ENCODE assay signal across 9 cellular contexts in genomic region chr2:191247381-191248057, GRCh38. TPM values are rescaled to one million over a fixed set of nuclear protein-coding genes. Genes with fewer than 3 reads are reported as not detected.
A peak's percentile ranks its signal among the peaks of the same experiment; 100 is the strongest.
DNase-seq lines count a peak whose midpoint lies in the region; ATAC-seq and TF ChIP-seq lines count a peak whose summit lies in the region.
"Had no signal": no experiment of that assay in that cellular context is flagged by ENCODE, and none has a peak within 500 bp of the region (broad histone marks: within the 10 kb centered on the region; RNA-seq: fewer than 3 reads in every experiment).

No MANE protein-coding gene starts in this region.

- H3K36me3 Mint-ChIP-seq in activated CD4-positive, alpha-beta memory T cell treated with anti-CD3 and anti-CD28 coated beads, Interleukin-2, amount 10 ng/mL, durations not matched to agents 7 days and 5 days (ENCODE audit: low read depth), result peaks cover 2% of the 10 kb centered on the region
- H3K36me3 Mint-ChIP-seq: memory B cell had no signal

- peaks cover 42% of the 10 kb centered on the region for H3K27me3 Mint-ChIP-seq in activated CD4-positive, alpha-beta memory T cell treated with anti-CD3 and anti-CD28 coated beads, Interleukin-2, amount 10 ng/mL, durations not matched to agents 7 days and 5 days

- no peak overlapping the region for H3K27ac Mint-ChIP-seq in activated CD4-positive, alpha-beta memory T cell treated with anti-CD3 and anti-CD28 coated beads, Interleukin-2, amount 10 ng/mL, durations not matched to agents 7 days and 5 days
- H3K27ac Mint-ChIP-seq: memory B cell had no signal

- H3K4me3 Mint-ChIP-seq in activated CD4-positive, alpha-beta memory T cell treated with anti-CD3 and anti-CD28 coated beads, Interleukin-2, amount 10 ng/mL, durations not matched to agents 7 days and 5 days, result no peak overlapping the region
- H3K4me3 Mint-ChIP-seq: memory B cell had no signal

- intact Hi-C loops in body of pancreas (cut with DNase I), result no loop called here

- ATAC-seq in HG03457 (IDR thresholded peaks at IDR 0.05; ENCODE audit: unreplicated experiment) (peak; percentile 73), body of pancreas (peak; percentile 27), left lobe of liver (peak; percentile 49), GM21367 (IDR thresholded peaks at IDR 0.05; ENCODE audit: unreplicated experiment) (no peak)

- CTCF ChIA-PET in activated CD4-positive, alpha-beta memory T cell treated with anti-CD3 and anti-CD28 coated beads, Interleukin-2, amount 10 ng/mL, durations not matched to agents 7 days and 5 days (lab: Charles Lee), result no interaction called here

- DNase-seq in ELF-1 (ENCODE audit: low read depth, low spot score) (peak; percentile 86), body of pancreas (peak in 3 of 4 donors; percentile 23 to 66 (median 35)), left lobe of liver (ENCODE audit: low spot score) (peak; percentile 82), activated gamma-delta T cell (lab: John Stamatoyannopoulos, UW) (no peak), cortex of kidney (lab: John Stamatoyannopoulos, UW) (no peak)
- DNase-seq in activated CD4-positive, alpha-beta memory T cell treated with anti-CD3 and anti-CD28 coated beads, Interleukin-2, amount 10 ng/mL, durations not matched to agents 7 days and 5 days, result no peak

- no peaks in the 10 kb centered on the region for H3K36me3 ChIP-seq in body of pancreas (replicated peaks in 1 of 2; ENCODE audit: insufficient read depth in 1 of 2, low read depth in 2 of 2)

- no peaks in the 10 kb centered on the region for H3K9me3 ChIP-seq in body of pancreas

- H3K27me3 ChIP-seq in body of pancreas, result no peaks in the 10 kb centered on the region

- TF ChIP-seq CTCF in body of pancreas (IDR thresholded peaks at IDR 0.05), result no peak

- POLR2A ChIA-PET in activated CD4-positive, alpha-beta memory T cell treated with anti-CD3 and anti-CD28 coated beads, Interleukin-2, amount 10 ng/mL, durations not matched to agents 7 days and 5 days (lab: Charles Lee), result no interaction called here

- peak in 2 of 3 donors; percentile 20 to 53 for TF ChIP-seq POLR2A in body of pancreas (IDR thresholded peaks at IDR 0.05)

- H3K4me1 ChIP-seq in body of pancreas, result peaks cover 68% of the 10 kb centered on the region

- no peak overlapping the region for H3K4me3 ChIP-seq in body of pancreas

- WGBS in body of pancreas, 2 donors, result 9 to 14% methylated on average over 5 of the region's 5 CpGs

- H3K9me3 Mint-ChIP-seq in activated CD4-positive, alpha-beta memory T cell treated with anti-CD3 and anti-CD28 coated beads, Interleukin-2, amount 10 ng/mL, durations not matched to agents 7 days and 5 days, result no peaks in the 10 kb centered on the region

- peaks cover 8% of the 10 kb centered on the region for H3K4me1 Mint-ChIP-seq in activated CD4-positive, alpha-beta memory T cell treated with anti-CD3 and anti-CD28 coated beads, Interleukin-2, amount 10 ng/mL, durations not matched to agents 7 days and 5 days

- peak overlapping the region; percentile 15 to 93 (median 91) for H3K27ac ChIP-seq in body of pancreas

RNA-seq across cellular contexts. Expression of gene MYO1B, which starts 2.3 kb away (rescaled TPM):
- 10 to 100 TPM; 68.0 to 77.8 TPM for total RNA-seq in body of pancreas
- total RNA-seq in left lobe of liver, result 195 TPM
- total RNA-seq in activated CD4-positive, alpha-beta memory T cell treated with anti-CD3 and anti-CD28 coated beads, Interleukin-2, amount 10 ng/mL, durations not matched to agents 7 days and 5 days, result 1 to 10 TPM; 2.1 to 2.9 TPM

Comparison
In these comparisons a context has a peak if more than half of its experiments do, and no peak if none do; other contexts are left out.
1. DNase-seq: peak in ELF-1 (single experiment), body of pancreas (3 of 4) and left lobe of liver (single experiment); none in activated CD4-positive, alpha-beta memory T cell treated with anti-CD3 and anti-CD28 coated beads, Interleukin-2, amount 10 ng/mL, durations not matched to agents 7 days and 5 days (single experiment), activated gamma-delta T cell (single experiment) and cortex of kidney (single experiment).
2. RNA of gene MYO1B, which starts 2.3 kb away (total RNA-seq): 195 TPM in left lobe of liver (single experiment) and 68.0 to 77.8 TPM in body of pancreas; 2.1 to 2.9 TPM in activated CD4-positive, alpha-beta memory T cell treated with anti-CD3 and anti-CD28 coated beads, Interleukin-2, amount 10 ng/mL, durations not matched to agents 7 days and 5 days; every median in the first group is over 10 times any median in the second.